8 cellular contexts compared by ENCODE assay signal in the genomic region with DNA sequence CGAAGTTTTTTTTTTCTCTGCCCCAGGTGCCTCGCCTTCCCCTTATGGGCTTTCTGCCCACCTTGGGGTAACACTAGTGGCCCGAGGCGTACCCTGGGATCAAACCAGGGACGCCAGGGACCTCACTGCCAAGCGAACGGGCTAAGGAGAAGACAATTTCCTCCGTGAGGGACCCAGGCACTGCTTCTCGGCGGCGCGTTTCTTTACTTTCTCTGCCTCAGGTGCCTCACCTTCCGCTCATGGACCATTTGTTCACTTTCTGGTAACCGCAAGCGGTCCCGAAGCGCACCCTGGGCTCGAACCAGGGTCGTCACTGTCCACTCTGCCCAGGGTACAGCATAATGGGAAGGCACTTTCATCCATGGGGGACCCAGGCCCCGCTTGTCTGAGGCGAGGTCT.
DNase-seq lines count a peak whose midpoint lies in the region; ATAC-seq and TF ChIP-seq lines count a peak whose summit lies in the region.
"Not testable (repeated sequence)": the region's sequence is repeated elsewhere in the genome, so short reads cannot be mapped to it uniquely, and the experiment has no call there.

No MANE protein-coding gene starts in this region.

- peaks cover 0 to 12% (median 6%) of the 10 kb centered on the region in 4 donors for H3K4me1 Mint-ChIP-seq in CD4-positive, alpha-beta memory T cell
- H3K4me1 Mint-ChIP-seq in activated B cell treated with CpG ODN at 0.5 μM for 24 hours; activated T-cell treated with anti-CD3 and anti-CD28 coated beads, Interleukin-2, amount 50 U/mL, for 4 hours (ENCODE audit: low read depth); activated naive CD8-positive, alpha-beta T cell treated with anti-CD3 and anti-CD28 coated beads, Interleukin-2, amount 10 ng/mL, durations not matched to agents 7 days and 5 days; osteocyte (ENCODE audit: unreplicated experiment): not testable (repeated sequence)

- peak overlapping the region in 2 of 7 donors; percentile 46 to 98 for H3K27ac Mint-ChIP-seq in CD4-positive, alpha-beta memory T cell
- H3K27ac Mint-ChIP-seq in activated B cell treated with CpG ODN at 0.5 μM for 24 hours: peak overlapping the region; percentile 92
- peak overlapping the region; percentile 98 for H3K27ac Mint-ChIP-seq in activated naive CD8-positive, alpha-beta T cell treated with anti-CD3 and anti-CD28 coated beads, Interleukin-2, amount 10 ng/mL, durations not matched to agents 7 days and 5 days
- not testable (repeated sequence) for H3K27ac Mint-ChIP-seq in osteocyte (ENCODE audit: unreplicated experiment)

- DNase-seq in CD4-positive, alpha-beta memory T cell; Karpas-422; activated B cell treated with CpG ODN at 0.5 μM for 24 hours; activated T-cell treated with anti-CD3 and anti-CD28 coated beads, Interleukin-2, amount 50 U/mL, for 4 hours; activated naive CD8-positive, alpha-beta T cell treated with anti-CD3 and anti-CD28 coated beads, Interleukin-2, amount 10 ng/mL, durations not matched to agents 7 days and 5 days; left ventricle myocardium inferior; suprapubic skin (ENCODE audit: low spot score in 2 of 2): not testable (repeated sequence)
- peak; percentile 54 for DNase-seq in osteocyte (ENCODE audit: extremely low spot score, unreplicated experiment)

- H3K27me3 Mint-ChIP-seq in CD4-positive, alpha-beta memory T cell; activated B cell treated with CpG ODN at 0.5 μM for 24 hours; activated T-cell treated with anti-CD3 and anti-CD28 coated beads, Interleukin-2, amount 50 U/mL, for 4 hours (ENCODE audit: low read depth); activated naive CD8-positive, alpha-beta T cell treated with anti-CD3 and anti-CD28 coated beads, Interleukin-2, amount 10 ng/mL, durations not matched to agents 7 days and 5 days; osteocyte (ENCODE audit: unreplicated experiment): not testable (repeated sequence)

- TF ChIP-seq EP300 in suprapubic skin (IDR thresholded peaks at IDR 0.05): not testable (repeated sequence)

- H3K27me3 ChIP-seq in CD4-positive, alpha-beta memory T cell (ENCODE audit: insufficient read depth, low read length); Karpas-422 (ENCODE audit: low read length); left ventricle myocardium inferior (ENCODE audit: low read depth); suprapubic skin: not testable (repeated sequence)

- H3K4me2 ChIP-seq in Karpas-422 (ENCODE audit: low read depth, low read length, poor library complexity, severe bottlenecking): peak overlapping the region; percentile 23

- TF ChIP-seq POLR2A in suprapubic skin (IDR thresholded peaks at IDR 0.05): not testable (repeated sequence)

- not testable (repeated sequence) for TF ChIP-seq CTCF in activated B cell treated with CpG ODN at 0.5 μM for 24 hours (IDR thresholded peaks at IDR 0.05); left ventricle myocardium inferior (IDR thresholded peaks at IDR 0.05; ENCODE audit: borderline replicate concordance); osteocyte (IDR thresholded peaks at IDR 0.05); suprapubic skin (IDR thresholded peaks at IDR 0.05)

- not testable (repeated sequence) for H3K4me3 ChIP-seq in CD4-positive, alpha-beta memory T cell (ENCODE audit: low read length in 2 of 2)
- H3K4me3 ChIP-seq in Karpas-422 (ENCODE audit: low read length) (0 out of 2 replicates have a peak overlapping the region, but pooled peaks have one; percentile 15), left ventricle myocardium inferior (peak overlapping the region; percentile 76), suprapubic skin (peak overlapping the region; percentile 36)

- not testable (repeated sequence) for H3K9me3 Mint-ChIP-seq in CD4-positive, alpha-beta memory T cell; activated B cell treated with CpG ODN at 0.5 μM for 24 hours; activated T-cell treated with anti-CD3 and anti-CD28 coated beads, Interleukin-2, amount 50 U/mL, for 4 hours; activated naive CD8-positive, alpha-beta T cell treated with anti-CD3 and anti-CD28 coated beads, Interleukin-2, amount 10 ng/mL, durations not matched to agents 7 days and 5 days; osteocyte (ENCODE audit: unreplicated experiment)

- POLR2A ChIA-PET in CD4-positive, alpha-beta memory T cell (lab: Charles Lee; ENCODE audit: partially characterized antibody); activated B cell treated with CpG ODN at 0.5 μM for 24 hours (lab: Charles Lee); activated naive CD8-positive, alpha-beta T cell treated with anti-CD3 and anti-CD28 coated beads, Interleukin-2, amount 10 ng/mL, durations not matched to agents 7 days and 5 days (lab: Charles Lee): not testable (repeated sequence)

- H2AFZ ChIP-seq in Karpas-422 (ENCODE audit: low read length): not testable (repeated sequence)

- not testable (repeated sequence) for H3K9me2 ChIP-seq in Karpas-422 (replicated peaks; ENCODE audit: insufficient read depth, low read length)

- not testable (repeated sequence) for H3K36me3 ChIP-seq in CD4-positive, alpha-beta memory T cell (ENCODE audit: insufficient read depth, low read length); Karpas-422 (ENCODE audit: insufficient read depth, low read length); left ventricle myocardium inferior; suprapubic skin

- not testable (repeated sequence) for H3K9me3 ChIP-seq in CD4-positive, alpha-beta memory T cell (ENCODE audit: control insufficient read depth in 1 of 2, low read length in 2 of 2); Karpas-422 (ENCODE audit: low read length); left ventricle myocardium inferior (replicated peaks); suprapubic skin

- WGBS in suprapubic skin: 78% methylated on average over 16 of the region's 21 CpGs

- H3K27ac ChIP-seq in CD4-positive, alpha-beta memory T cell (ENCODE audit: low read depth, low read length); suprapubic skin: not testable (repeated sequence)
- H3K27ac ChIP-seq in Karpas-422 (ENCODE audit: low read length) (peak overlapping the region; percentile 87), left ventricle myocardium inferior (replicated peaks) (peak overlapping the region; percentile 61)

- intact Hi-C loops in CD4-positive, alpha-beta memory T cell (cut with micrococcal nuclease); activated B cell treated with CpG ODN at 0.5 μM for 24 hours (cut with micrococcal nuclease); left ventricle myocardium inferior (cut with micrococcal nuclease): not testable (repeated sequence)

- not testable (repeated sequence) for H3K9ac ChIP-seq in Karpas-422 (ENCODE audit: low read length)

- H3K36me3 Mint-ChIP-seq in CD4-positive, alpha-beta memory T cell; activated B cell treated with CpG ODN at 0.5 μM for 24 hours (ENCODE audit: low read depth); activated T-cell treated with anti-CD3 and anti-CD28 coated beads, Interleukin-2, amount 50 U/mL, for 4 hours (ENCODE audit: insufficient read depth); activated naive CD8-positive, alpha-beta T cell treated with anti-CD3 and anti-CD28 coated beads, Interleukin-2, amount 10 ng/mL, durations not matched to agents 7 days and 5 days; osteocyte (ENCODE audit: unreplicated experiment): not testable (repeated sequence)

- ATAC-seq in activated B cell treated with CpG ODN at 0.5 μM for 24 hours (ENCODE audit: low read depth); activated T-cell treated with anti-CD3 and anti-CD28 coated beads, Interleukin-2, amount 50 U/mL, for 4 hours; activated naive CD8-positive, alpha-beta T cell treated with anti-CD3 and anti-CD28 coated beads, Interleukin-2, amount 10 ng/mL, durations not matched to agents 7 days and 5 days (ENCODE audit: low read depth): not testable (repeated sequence)

- not testable (repeated sequence) for H3K4me1 ChIP-seq in CD4-positive, alpha-beta memory T cell (ENCODE audit: insufficient read depth, low read length); Karpas-422 (ENCODE audit: low read length); left ventricle myocardium inferior
- peaks cover 11% of the 10 kb centered on the region for H3K4me1 ChIP-seq in suprapubic skin

- CTCF ChIA-PET in CD4-positive, alpha-beta memory T cell (lab: Charles Lee; ENCODE audit: partially characterized antibody); activated B cell treated with CpG ODN at 0.5 μM for 24 hours (lab: Charles Lee): not testable (repeated sequence)

- H4K20me1 ChIP-seq in Karpas-422 (ENCODE audit: insufficient read depth, low read depth, low read length): not testable (repeated sequence)

- not testable (repeated sequence) for H3K79me2 ChIP-seq in Karpas-422 (ENCODE audit: low read length)

- H3K4me3 Mint-ChIP-seq in CD4-positive, alpha-beta memory T cell: peak overlapping the region in 6 of 8 donors; percentile 20 to 100 (median 69)
- H3K4me3 Mint-ChIP-seq in activated B cell treated with CpG ODN at 0.5 μM for 24 hours: peak overlapping the region; percentile 56
- peak overlapping the region; percentile 97 for H3K4me3 Mint-ChIP-seq in activated T-cell treated with anti-CD3 and anti-CD28 coated beads, Interleukin-2, amount 50 U/mL, for 4 hours
- peak overlapping the region; percentile 98 for H3K4me3 Mint-ChIP-seq in activated naive CD8-positive, alpha-beta T cell treated with anti-CD3 and anti-CD28 coated beads, Interleukin-2, amount 10 ng/mL, durations not matched to agents 7 days and 5 days
- not testable (repeated sequence) for H3K4me3 Mint-ChIP-seq in osteocyte (ENCODE audit: unreplicated experiment)
